In genomic region chr19:6217752-6218403, GRCh38 we compare ENCODE assay signal across 13 cellular contexts.
DNase-seq lines count a peak whose midpoint lies in the region; ATAC-seq and TF ChIP-seq lines count a peak whose summit lies in the region.
"Had no signal": no experiment of that assay in that cellular context is flagged by ENCODE, and none has a peak within 500 bp of the region (broad histone marks: within the 10 kb centered on the region; RNA-seq: fewer than 3 reads in every experiment).

No MANE protein-coding gene starts in this region.

- in situ Hi-C loops in IMR-90 (cut with MboI; ENCODE audit: low sequenced_read_pairs): no loop called here

- no peak overlapping the region for H3K4me2 ChIP-seq in IMR-90 (ENCODE audit: low read depth, low read length)
- no peak overlapping the region for H3K4me2 ChIP-seq in mesenchymal stem cell (ENCODE audit: low read length, poor library complexity, severe bottlenecking)

- no peak overlapping the region for H3K14ac ChIP-seq in IMR-90 (replicated peaks; ENCODE audit: low read depth, low read length)
- peak overlapping the region in 1 of 2 experiments; percentile 92 for H3K14ac ChIP-seq in mesenchymal stem cell (ENCODE audit: low read length in 2 of 2)

- H3K4me1 ChIP-seq in IMR-90 (ENCODE audit: control insufficient read depth, insufficient read depth, low read length): peaks cover 16% of the 10 kb centered on the region
- peaks cover 27% of the 10 kb centered on the region for H3K4me1 ChIP-seq in mesenchymal stem cell (ENCODE audit: control insufficient read depth, insufficient read depth, low read depth, low read length)
- H3K4me1 ChIP-seq in stomach smooth muscle (ENCODE audit: control insufficient read depth, insufficient read depth, low read length): peaks cover 46% of the 10 kb centered on the region
- H3K4me1 ChIP-seq in tibial artery: peaks cover 4 to 31% (median 14%) of the 10 kb centered on the region in 4 donors

- POLR2A ChIA-PET in IMR-90 (lab: Charles Lee; ENCODE audit: unreplicated experiment): no interaction called here

- H3K4me3 ChIP-seq in IMR-90 (ENCODE audit: insufficient read depth, low read depth, low read length): no peak overlapping the region
- no peak overlapping the region for H3K4me3 ChIP-seq in mesenchymal stem cell (ENCODE audit: insufficient read depth in 1 of 2, low read depth in 1 of 2, low read length in 2 of 2)
- peak overlapping the region in 1 of 2 donors; percentile 22 for H3K4me3 ChIP-seq in stomach smooth muscle (ENCODE audit: low read length in 2 of 2)
- no peak overlapping the region for H3K4me3 ChIP-seq in tibial artery

- no peak overlapping the region for H3K56ac ChIP-seq in IMR-90 (ENCODE audit: extremely low read depth, insufficient read depth, low read length)

- H3K9me3 ChIP-seq in IMR-90 (ENCODE audit: control insufficient read depth, insufficient read depth, low read length) (no peaks in the 10 kb centered on the region), mesenchymal stem cell (ENCODE audit: control insufficient read depth, low read length) (no peaks in the 10 kb centered on the region), stomach smooth muscle (ENCODE audit: control insufficient read depth in 2 of 2, low read length in 2 of 2) (no peaks in the 10 kb centered on the region), tibial artery (no peaks in the 10 kb centered on the region)

- H2BK120ac ChIP-seq in IMR-90 (ENCODE audit: low read depth, low read length) (no peak overlapping the region), mesenchymal stem cell (ENCODE audit: low read depth, low read length) (peak overlapping the region; percentile 91)

- CTCF ChIA-PET in IMR-90 (lab: Yijun Ruan, JAX): interaction anchor here (0.5 to 1.8 kb wide), 8 partner anchors 12 to 82 kb away, joined by 3 to 11 read pairs (median 5); no protein-coding TSS in a partner anchor

- no peaks in the 10 kb centered on the region for H3K4me1 Mint-ChIP-seq in endothelial cell (ENCODE audit: unreplicated experiment)
- H3K4me1 Mint-ChIP-seq in stimulated activated naive B cell treated with anti-CD40 and anti-IgM and Interleukin-4, amounts not matched to agents 10 μg/mL and 1 μg/mL and 100 μg/mL, for 72 hours: peaks cover 6 to 21% of the 10 kb centered on the region in 2 donors
- H3K4me1 Mint-ChIP-seq: activated CD4-positive, alpha-beta T cell treated with anti-CD3 and anti-CD28 coated beads for 36 hours had no signal

- H2BK15ac ChIP-seq in IMR-90 (ENCODE audit: low read depth, low read length) (no peak overlapping the region), mesenchymal stem cell (ENCODE audit: low read depth, poor library complexity, severe bottlenecking) (peak overlapping the region; percentile 44)

- peak overlapping the region; percentile 32; the same call in 1 of the 2 replicates for H3K4ac ChIP-seq in IMR-90 (ENCODE audit: low read depth, low read length)
- H3K4ac ChIP-seq in mesenchymal stem cell (ENCODE audit: low read depth in 1 of 2, low read length in 2 of 2): peak overlapping the region; percentile 80 to 90

- no peak overlapping the region for H4K5ac ChIP-seq in IMR-90 (ENCODE audit: low read depth, low read length)

- no peak for TF ChIP-seq POLR2A in IMR-90 (IDR thresholded peaks at IDR 0.05; ENCODE audit: low read depth, low read length)

- H4K20me1 ChIP-seq in IMR-90 (ENCODE audit: insufficient read depth, low read length): peaks cover 29% of the 10 kb centered on the region

- 0 out of 4 replicates have a peak overlapping the region, but pooled peaks of 1 of the 2 experiments have one; percentile 30 for H4K8ac ChIP-seq in IMR-90 (ENCODE audit: low read depth in 2 of 2, low read length in 2 of 2)
- peak overlapping the region; percentile 89 for H4K8ac ChIP-seq in mesenchymal stem cell (ENCODE audit: low read length)

- H2AFZ ChIP-seq in IMR-90 (replicated peaks; ENCODE audit: low read length, poor library complexity): peak overlapping the region; percentile 84
- H2AFZ ChIP-seq in mesenchymal stem cell (ENCODE audit: low read depth, low read length): no peak overlapping the region

- H3K36me3 ChIP-seq in IMR-90 (ENCODE audit: control insufficient read depth, insufficient read depth, low read length) (peaks cover 25% of the 10 kb centered on the region), mesenchymal stem cell (ENCODE audit: control insufficient read depth in 1 of 2, insufficient read depth in 2 of 2, low read depth in 1 of 2, low read length in 2 of 2) (peaks cover 22 to 96% of the 10 kb centered on the region in 2 experiments), stomach smooth muscle (ENCODE audit: control insufficient read depth in 2 of 2, insufficient read depth in 2 of 2, low read length in 2 of 2) (peaks cover 5 to 7% of the 10 kb centered on the region in 2 donors), tibial artery (peaks cover 12 to 87% (median 44%) of the 10 kb centered on the region in 3 donors)

- no peak for ATAC-seq in IMR-90 (ENCODE audit: low read depth)
- ATAC-seq in stimulated activated naive B cell treated with anti-CD40 and anti-IgM and Interleukin-4, amounts not matched to agents 10 μg/mL and 1 μg/mL and 100 μg/mL, for 72 hours (replicated peaks): no peak

- no peak overlapping the region for H3K27ac ChIP-seq in IMR-90 (ENCODE audit: insufficient read depth, low read length)
- no peak overlapping the region for H3K27ac ChIP-seq in mesenchymal stem cell (ENCODE audit: low read length, poor library complexity, severe bottlenecking)
- H3K27ac ChIP-seq in stomach smooth muscle (ENCODE audit: low read length): peak overlapping the region; percentile 58
- no peak overlapping the region for H3K27ac ChIP-seq in tibial artery

- TF ChIP-seq RAD21 in IMR-90 (IDR thresholded peaks at IDR 0.05; ENCODE audit: low read length): no peak

- H4K91ac ChIP-seq in IMR-90 (ENCODE audit: insufficient read depth, low read depth, low read length) (no peak overlapping the region), mesenchymal stem cell (ENCODE audit: low read length) (peak overlapping the region; percentile 86)

- H3K23ac ChIP-seq in IMR-90 (ENCODE audit: low read depth, low read length) (no peak overlapping the region), mesenchymal stem cell (ENCODE audit: low read length in 2 of 2) (peak overlapping the region in 1 of 2 experiments; percentile 40)

- H3K4me3 Mint-ChIP-seq in endothelial cell (ENCODE audit: unreplicated experiment): peak overlapping the region; percentile 57
- no peak overlapping the region for H3K4me3 Mint-ChIP-seq in stimulated activated naive B cell treated with anti-CD40 and anti-IgM and Interleukin-4, amounts not matched to agents 10 μg/mL and 1 μg/mL and 100 μg/mL, for 72 hours
- H3K4me3 Mint-ChIP-seq: activated CD4-positive, alpha-beta T cell treated with anti-CD3 and anti-CD28 coated beads for 36 hours; activated naive CD8-positive, alpha-beta T cell; IgD-negative memory B cell; naive B cell had no signal

- intact Hi-C loops in IMR-90 (cut with micrococcal nuclease) (loop anchor here (1.0 to 5.0 kb wide), 4 partner anchors 64 to 175 kb away; partner anchors contain the start of gene GTF2F1), tibial artery (cut with DNase I; ENCODE audit: low total_unique reads) (loop anchor here (2.0 to 5.0 kb wide), 3 partner anchors 64 to 137 kb away; no protein-coding TSS in a partner anchor)

- H2BK20ac ChIP-seq in IMR-90 (ENCODE audit: low read depth, low read length): no peak overlapping the region

- peaks cover 6% of the 10 kb centered on the region for H3K27me3 Mint-ChIP-seq in endothelial cell (ENCODE audit: unreplicated experiment)
- H3K27me3 Mint-ChIP-seq in stimulated activated naive B cell treated with anti-CD40 and anti-IgM and Interleukin-4, amounts not matched to agents 10 μg/mL and 1 μg/mL and 100 μg/mL, for 72 hours: no peaks in the 10 kb centered on the region
- H3K27me3 Mint-ChIP-seq: activated CD4-positive, alpha-beta T cell treated with anti-CD3 and anti-CD28 coated beads for 36 hours; activated naive CD8-positive, alpha-beta T cell; IgD-negative memory B cell; naive B cell had no signal

- no peak overlapping the region for H2BK5ac ChIP-seq in IMR-90 (ENCODE audit: low read depth, low read length, poor library complexity, severe bottlenecking)
- peak overlapping the region; percentile 22 for H2BK5ac ChIP-seq in mesenchymal stem cell (ENCODE audit: low read depth, low read length, poor library complexity, severe bottlenecking)

- H3K18ac ChIP-seq in IMR-90 (ENCODE audit: low read depth, low read length) (no peak overlapping the region), mesenchymal stem cell (ENCODE audit: low read depth in 1 of 2, low read length in 2 of 2) (peak overlapping the region; percentile 86)

- H2BK12ac ChIP-seq in mesenchymal stem cell (ENCODE audit: low read length in 2 of 2): peak overlapping the region; percentile 69 to 71

- H2AK5ac ChIP-seq in IMR-90 (ENCODE audit: low read depth, low read length) (peak overlapping the region; percentile 86; the same call in 1 of the 2 replicates), mesenchymal stem cell (ENCODE audit: low read length, severe bottlenecking) (no peak overlapping the region)

- peak overlapping the region; percentile 82 for H2AK9ac ChIP-seq in IMR-90 (replicated peaks; ENCODE audit: low read depth, low read length, poor library complexity)

- H3K36me3 Mint-ChIP-seq in endothelial cell (ENCODE audit: low read depth, unreplicated experiment): peaks cover 3% of the 10 kb centered on the region
- peaks cover 19 to 30% of the 10 kb centered on the region in 2 donors for H3K36me3 Mint-ChIP-seq in stimulated activated naive B cell treated with anti-CD40 and anti-IgM and Interleukin-4, amounts not matched to agents 10 μg/mL and 1 μg/mL and 100 μg/mL, for 72 hours
- H3K36me3 Mint-ChIP-seq: activated naive CD8-positive, alpha-beta T cell; IgD-negative memory B cell; naive B cell had no signal

- H3K9me1 ChIP-seq in IMR-90 (ENCODE audit: insufficient read depth, low read length): no peaks in the 10 kb centered on the region

- BruUV-seq in IMR-90 (replicated peaks; lab: Mats Ljungman, UMichigan): no TSS peak

- H3K9ac ChIP-seq in IMR-90 (ENCODE audit: low read depth, low read length) (no peak overlapping the region), mesenchymal stem cell (ENCODE audit: low read length) (peak overlapping the region; percentile 8), stomach smooth muscle (ENCODE audit: low read length in 2 of 2) (peak overlapping the region; percentile 13 to 14)

- peak overlapping the region; percentile 26 for H3K27ac Mint-ChIP-seq in endothelial cell (ENCODE audit: unreplicated experiment)
- H3K27ac Mint-ChIP-seq in stimulated activated naive B cell treated with anti-CD40 and anti-IgM and Interleukin-4, amounts not matched to agents 10 μg/mL and 1 μg/mL and 100 μg/mL, for 72 hours: no peak overlapping the region
- H3K27ac Mint-ChIP-seq: activated CD4-positive, alpha-beta T cell treated with anti-CD3 and anti-CD28 coated beads for 36 hours; activated naive CD8-positive, alpha-beta T cell had no signal

- TF ChIP-seq CTCF in IMR-90 (conservative IDR thresholded peaks at IDR 0.05; ENCODE audit: low read depth, low read length): no peak
- TF ChIP-seq CTCF in endothelial cell (IDR thresholded peaks at IDR 0.05; ENCODE audit: unreplicated experiment): no peak
- no peak for TF ChIP-seq CTCF in tibial artery (IDR thresholded peaks at IDR 0.05)

- dilution Hi-C loops in IMR-90 (cut with HindIII; ENCODE audit: low sequenced_read_pairs, unreplicated experiment): no loop called here

- DNase-seq in IMR-90 (no peak), endothelial cell (ENCODE audit: low spot score) (no peak), mesenchymal stem cell (no peak), HuH-7.5 (ENCODE audit: low spot score) (no peak), tibial artery (no peak)
- no peak for DNase-seq in stimulated activated CD4-positive, alpha-beta T cell treated with anti-CD3 and anti-CD28 coated beads, Interleukin-2, amount 100 ng/mL, for 24 hours
- no peak for DNase-seq in stimulated activated naive B cell treated with anti-CD40 and anti-IgM and Interleukin-4, amounts not matched to agents 10 μg/mL and 1 μg/mL and 100 μg/mL, for 72 hours
- DNase-seq: SIG-M5 had no signal

- peaks cover 12 to 50% of the 10 kb centered on the region in 2 experiments for H3K79me1 ChIP-seq in IMR-90 (ENCODE audit: low read depth in 1 of 2, low read length in 2 of 2)
- H3K79me1 ChIP-seq in mesenchymal stem cell (replicated peaks; ENCODE audit: low read length, poor library complexity, severe bottlenecking): peaks cover 45% of the 10 kb centered on the region

- 82% methylated on average over 10 of the region's 17 CpGs; no CpG with 5 or more reads in 1 of the 2 experiments for WGBS in IMR-90 (ENCODE audit: extremely low coverage in 2 of 2, insufficient read length in 1 of 2), 2 experiments
- WGBS in mesenchymal stem cell: 89% methylated on average over 17 of the region's 17 CpGs

- no peaks in the 10 kb centered on the region for H3K9me3 Mint-ChIP-seq in endothelial cell (ENCODE audit: unreplicated experiment)
- no peaks in the 10 kb centered on the region for H3K9me3 Mint-ChIP-seq in stimulated activated naive B cell treated with anti-CD40 and anti-IgM and Interleukin-4, amounts not matched to agents 10 μg/mL and 1 μg/mL and 100 μg/mL, for 72 hours
- H3K9me3 Mint-ChIP-seq: IgD-negative memory B cell, naive B cell had no signal

- no peaks in the 10 kb centered on the region for H3K27me3 ChIP-seq in IMR-90 (ENCODE audit: control insufficient read depth, insufficient read depth, low read length)
- no peaks in the 10 kb centered on the region for H3K27me3 ChIP-seq in mesenchymal stem cell (ENCODE audit: control insufficient read depth in 1 of 2, insufficient read depth in 1 of 2, low read length in 2 of 2)
- no peaks in the 10 kb centered on the region for H3K27me3 ChIP-seq in stomach smooth muscle (ENCODE audit: control insufficient read depth in 1 of 2, insufficient read depth in 2 of 2, low read length in 2 of 2)
- no peaks in the 10 kb centered on the region for H3K27me3 ChIP-seq in tibial artery
